ENCODE assay signal across 21 cellular contexts in the genomic region with DNA sequence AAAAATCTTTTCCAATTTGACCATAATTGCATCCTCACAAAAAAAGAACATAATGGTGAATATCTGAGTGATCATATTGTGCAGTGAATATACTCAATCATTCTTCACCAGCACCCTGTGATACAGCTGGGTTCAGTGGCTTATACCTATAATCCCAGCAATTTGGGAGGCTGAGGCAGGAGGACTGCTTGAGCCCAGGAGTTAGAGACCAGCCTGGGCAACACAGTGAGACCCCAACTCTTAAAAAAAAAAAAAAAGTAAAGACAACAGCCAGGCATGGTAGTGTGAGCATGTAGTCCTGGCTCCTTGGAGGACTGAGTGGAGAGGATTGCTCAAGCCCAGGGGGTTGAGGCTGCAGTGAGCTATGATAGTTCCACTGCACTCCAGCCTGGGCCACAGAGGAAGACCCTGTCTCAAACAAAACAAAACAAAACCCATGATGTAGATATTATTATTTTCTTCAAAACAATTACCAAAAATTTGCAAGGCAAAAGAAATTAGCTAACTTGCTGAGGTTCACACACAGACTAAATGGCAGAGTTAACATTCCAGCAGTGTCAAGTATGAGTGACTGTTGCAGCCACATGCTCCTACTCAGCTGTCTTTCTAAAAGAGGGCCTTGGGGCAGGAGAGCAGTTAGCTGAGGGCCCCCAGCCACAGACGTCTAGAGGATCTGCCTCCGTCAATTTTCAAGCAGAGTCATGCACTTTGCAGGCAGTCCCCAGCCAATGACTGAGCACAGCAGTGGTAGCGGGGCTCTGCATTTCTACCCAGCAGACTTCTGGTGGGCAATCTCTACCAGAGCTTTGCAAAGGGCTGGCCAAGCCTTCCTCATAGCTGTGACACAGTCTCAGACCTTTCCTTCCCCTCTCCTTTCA. TPM values are rescaled to one million over a fixed set of nuclear protein-coding genes. Genes with fewer than 3 reads are reported as not detected.
DNase-seq lines count a peak whose midpoint lies in the region; ATAC-seq and TF ChIP-seq lines count a peak whose summit lies in the region.
"Had no signal": no experiment of that assay in that cellular context is flagged by ENCODE, and none has a peak within 500 bp of the region (broad histone marks: within the 10 kb centered on the region; RNA-seq: fewer than 3 reads in every experiment).

No MANE protein-coding gene starts in this region.

- H3K9ac ChIP-seq in BLaER1 treated with 17β-estradiol and CSF1 and Interleukin-3, amounts not matched to agents 10 nM and 100 nM: peak overlapping the region in 9 of 11 experiments; percentile 44 to 74 (median 64); a peak in 17 of 22 replicates

- peak overlapping the region in 10 of 11 experiments; percentile 49 to 92 (median 84); a peak in 18 of 22 replicates for H3K27ac ChIP-seq in BLaER1 treated with 17β-estradiol and CSF1 and Interleukin-3, amounts not matched to agents 10 nM and 100 nM
- peak overlapping the region; percentile 82 for H3K27ac ChIP-seq in epithelial cell of prostate
- no peak overlapping the region for H3K27ac ChIP-seq in caudate nucleus (ENCODE audit: low read depth, low read length)
- H3K27ac ChIP-seq: brain microvascular endothelial cell, dorsolateral prefrontal cortex, esophagus muscularis mucosa, sigmoid colon had no signal

- peaks cover 0 to 9% (median 0%) of the 10 kb centered on the region in 11 experiments; a peak in 2 of 22 replicates for H3K36me3 ChIP-seq in BLaER1 treated with 17β-estradiol and CSF1 and Interleukin-3, amounts not matched to agents 10 nM and 100 nM
- H3K36me3 ChIP-seq in mucosa of descending colon (ENCODE audit: low read depth): no peaks in the 10 kb centered on the region
- H3K36me3 ChIP-seq: brain microvascular endothelial cell, esophagus muscularis mucosa, sigmoid colon had no signal

- H3K4me1 ChIP-seq in BLaER1 treated with 17β-estradiol and CSF1 and Interleukin-3, amounts not matched to agents 10 nM and 100 nM: peaks cover 23 to 61% (median 39%) of the 10 kb centered on the region in 10 experiments
- peaks cover 37% of the 10 kb centered on the region for H3K4me1 ChIP-seq in mucosa of descending colon (ENCODE audit: low read depth)

- H3K4me2 ChIP-seq in BLaER1 treated with 17β-estradiol and CSF1 and Interleukin-3, amounts not matched to agents 10 nM and 100 nM: peak overlapping the region; percentile 3 to 81 (median 63); a peak in 18 of 22 replicates
- H3K4me2 ChIP-seq: PC-9 had no signal

- H3K4me3 ChIP-seq in BLaER1 treated with 17β-estradiol and CSF1 and Interleukin-3, amounts not matched to agents 10 nM and 100 nM: no peak overlapping the region
- H3K4me3 ChIP-seq in mucosa of descending colon: no peak overlapping the region
- H3K4me3 ChIP-seq: dorsolateral prefrontal cortex, esophagus muscularis mucosa, PC-9, sigmoid colon had no signal

- TF ChIP-seq CTCF in mucosa of descending colon (IDR thresholded peaks at IDR 0.05): no peak

- DNase-seq in LHCN-M2 (ENCODE audit: low read depth): peak; percentile 41
- DNase-seq in epithelial cell of prostate (ENCODE audit: low read depth, low spot score): no peak
- no peak for DNase-seq in mucosa of descending colon
- DNase-seq in NCI-H82 (lab: John Stamatoyannopoulos, UW): no peak
- DNase-seq in NCI-H2081 treated with DMSO at 0.1 percent for 48 hours (lab: John Stamatoyannopoulos, UW): no peak
- DNase-seq in caudate nucleus (lab: John Stamatoyannopoulos, UW): no peak
- DNase-seq in central memory CD4-positive, alpha-beta T cell: no peak
- DNase-seq: activated CD4-positive, alpha-beta memory T cell treated with anti-CD3 and anti-CD28 coated beads, Interleukin-2, amount 10 ng/mL, durations not matched to agents 7 days and 5 days; activated naive CD8-positive, alpha-beta T cell treated with anti-CD3 and anti-CD28 coated beads, Interleukin-2, amount 10 ng/mL, durations not matched to agents 7 days and 5 days; brain microvascular endothelial cell; dorsolateral prefrontal cortex; GOT3; head of caudate nucleus; midbrain; NCI-H1105; NCI-H748 treated with DMSO at 0.1 percent for 48 hours; nucleus accumbens; PC-9; sigmoid colon had no signal

- ATAC-seq in mucosa of descending colon: peak; percentile 12

- H4K20me1 ChIP-seq in BLaER1 treated with 17β-estradiol and CSF1 and Interleukin-3, amounts not matched to agents 10 nM and 100 nM: peaks cover 0 to 27% (median 0%) of the 10 kb centered on the region in 11 experiments; a peak in 4 of 22 replicates

- no peaks in the 10 kb centered on the region for H3K27me3 ChIP-seq in BLaER1 treated with 17β-estradiol and CSF1 and Interleukin-3, amounts not matched to agents 10 nM and 100 nM
- H3K27me3 ChIP-seq: brain microvascular endothelial cell, dorsolateral prefrontal cortex, esophagus muscularis mucosa, sigmoid colon had no signal

- intact Hi-C loops in mucosa of descending colon (cut with DNase I, micrococcal nuclease): no loop called here

- H3K9me3 ChIP-seq in BLaER1 treated with 17β-estradiol and CSF1 and Interleukin-3, amounts not matched to agents 10 nM and 100 nM (replicated peaks in 1 of 11): peaks cover 0 to 8% (median 6%) of the 10 kb centered on the region in 11 experiments; a peak in 6 of 22 replicates
- no peaks in the 10 kb centered on the region for H3K9me3 ChIP-seq in mucosa of descending colon
- H3K9me3 ChIP-seq: esophagus muscularis mucosa, sigmoid colon had no signal

RNA-seq across cellular contexts. Expression of a gene that starts 33.4 kb away (rescaled TPM):
- total RNA-seq in LHCN-M2 (2014; rRNA removed) (25.5 and 29.2 TPM in 2 replicates), mucosa of descending colon (100 to 1,000 TPM in 1 of 3 donors, 10 to 100 TPM in 2; 47.0 to 104 (median 73.6) TPM)
- 10.2 TPM for polyA plus RNA-seq in LHCN-M2 (2012)
